In genomic region chr1:109824349-109825115, GRCh38 we compare ENCODE assay signal across 1 cellular context.
TF ChIP-seq lines count a peak whose summit lies in the region.

No MANE protein-coding gene starts in this region.

TF ChIP-seq in IMR-90, 13 proteins besides CTCF, POLR2A, EP300 and RAD21:
- TF ChIP-seq MAZ (IDR thresholded peaks at IDR 0.05; ENCODE audit: borderline replicate concordance, low read depth, low read length) (no peak), USF2 (IDR thresholded peaks at IDR 0.05; ENCODE audit: low read depth, low read length) (no peak), FOS (IDR thresholded peaks at IDR 0.05; ENCODE audit: low read depth, low read length) (no peak), RFX5 (IDR thresholded peaks at IDR 0.05; ENCODE audit: low read depth, low read length) (no peak), MAFK (IDR thresholded peaks at IDR 0.05; ENCODE audit: low read depth, low read length) (no peak)
- TF ChIP-seq, protein P1, sequence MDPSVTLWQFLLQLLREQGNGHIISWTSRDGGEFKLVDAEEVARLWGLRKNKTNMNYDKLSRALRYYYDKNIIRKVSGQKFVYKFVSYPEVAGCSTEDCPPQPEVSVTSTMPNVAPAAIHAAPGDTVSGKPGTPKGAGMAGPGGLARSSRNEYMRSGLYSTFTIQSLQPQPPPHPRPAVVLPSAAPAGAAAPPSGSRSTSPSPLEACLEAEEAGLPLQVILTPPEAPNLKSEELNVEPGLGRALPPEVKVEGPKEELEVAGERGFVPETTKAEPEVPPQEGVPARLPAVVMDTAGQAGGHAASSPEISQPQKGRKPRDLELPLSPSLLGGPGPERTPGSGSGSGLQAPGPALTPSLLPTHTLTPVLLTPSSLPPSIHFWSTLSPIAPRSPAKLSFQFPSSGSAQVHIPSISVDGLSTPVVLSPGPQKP (IDR thresholded peaks at IDR 0.05; ENCODE audit: borderline replicate concordance, low read depth, low read length), result no peak
